In the genomic region with DNA sequence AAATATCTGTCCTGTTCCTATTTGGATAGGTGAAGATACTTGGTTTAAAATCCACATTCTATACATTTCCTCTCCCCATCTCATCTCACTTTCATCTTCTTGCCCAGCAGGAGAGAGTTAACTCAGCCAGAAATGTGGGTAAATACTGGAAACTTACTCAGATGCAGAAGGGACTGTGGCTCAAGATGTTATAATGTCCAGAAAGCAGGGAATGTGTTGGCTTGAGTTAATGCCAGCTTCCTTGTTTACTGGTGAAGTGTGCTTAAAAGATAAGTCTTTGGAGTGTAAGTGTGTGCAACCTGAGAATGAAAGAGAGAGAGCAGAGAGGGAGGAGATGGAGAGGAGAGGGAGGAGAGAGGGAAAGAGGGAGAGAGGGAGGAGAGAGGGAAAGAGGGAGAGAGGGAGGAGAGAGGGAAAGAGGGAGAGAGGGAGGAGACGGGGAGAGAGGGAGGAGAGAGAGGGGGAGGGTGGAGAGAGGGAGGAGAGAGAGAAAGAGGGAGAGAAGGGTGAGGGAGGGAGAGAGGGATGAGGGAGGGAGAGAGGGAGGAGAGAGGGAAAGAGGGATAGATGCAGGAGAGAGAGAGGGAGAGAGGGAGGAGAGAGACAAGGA, we compare ENCODE assay signal across 1 cellular context.
TF ChIP-seq lines count a peak whose summit lies in the region.

No MANE protein-coding gene starts in this region.

TF ChIP-seq in H1, 55 proteins besides CTCF, POLR2A, EP300 and RAD21 (continued from another document):
- TF ChIP-seq, protein P1, sequence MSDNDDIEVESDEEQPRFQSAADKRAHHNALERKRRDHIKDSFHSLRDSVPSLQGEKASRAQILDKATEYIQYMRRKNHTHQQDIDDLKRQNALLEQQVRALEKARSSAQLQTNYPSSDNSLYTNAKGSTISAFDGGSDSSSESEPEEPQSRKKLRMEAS (IDR thresholded peaks at IDR 0.05) = no peak
- TF ChIP-seq NRF1 (IDR thresholded peaks at IDR 0.05; ENCODE audit: low read depth, low read length) = no peak
- no peak for TF ChIP-seq POLR2AphosphoS5 (IDR thresholded peaks at IDR 0.05; ENCODE audit: low read depth, low read length)
- TF ChIP-seq RBBP5 (IDR thresholded peaks at IDR 0.05; ENCODE audit: borderline replicate concordance, low read depth, low read length) = no peak
- no peak for TF ChIP-seq EGR1 (IDR thresholded peaks at IDR 0.05; ENCODE audit: borderline replicate concordance, low read depth, low read length)
- no peak for TF ChIP-seq TAF7 (optimal IDR thresholded peaks at IDR 0.05; ENCODE audit: borderline replicate concordance, low read depth, low read length)
- TF ChIP-seq CHD2 (IDR thresholded peaks at IDR 0.05; ENCODE audit: low read length) = no peak
- no peak for TF ChIP-seq SIRT6 (IDR thresholded peaks at IDR 0.05; ENCODE audit: low read length)
- TF ChIP-seq TAF1 (IDR thresholded peaks at IDR 0.05; ENCODE audit: low read depth, low read length) = no peak
- TF ChIP-seq HDAC2 (IDR thresholded peaks at IDR 0.05; ENCODE audit: borderline replicate concordance in 1 of 2, low read depth in 2 of 2, low read length in 2 of 2) = no peak
TF ChIP-seq in H1: peak in this region for 0.
